ENCODE assay signal across 2 cellular contexts in the genomic region with DNA sequence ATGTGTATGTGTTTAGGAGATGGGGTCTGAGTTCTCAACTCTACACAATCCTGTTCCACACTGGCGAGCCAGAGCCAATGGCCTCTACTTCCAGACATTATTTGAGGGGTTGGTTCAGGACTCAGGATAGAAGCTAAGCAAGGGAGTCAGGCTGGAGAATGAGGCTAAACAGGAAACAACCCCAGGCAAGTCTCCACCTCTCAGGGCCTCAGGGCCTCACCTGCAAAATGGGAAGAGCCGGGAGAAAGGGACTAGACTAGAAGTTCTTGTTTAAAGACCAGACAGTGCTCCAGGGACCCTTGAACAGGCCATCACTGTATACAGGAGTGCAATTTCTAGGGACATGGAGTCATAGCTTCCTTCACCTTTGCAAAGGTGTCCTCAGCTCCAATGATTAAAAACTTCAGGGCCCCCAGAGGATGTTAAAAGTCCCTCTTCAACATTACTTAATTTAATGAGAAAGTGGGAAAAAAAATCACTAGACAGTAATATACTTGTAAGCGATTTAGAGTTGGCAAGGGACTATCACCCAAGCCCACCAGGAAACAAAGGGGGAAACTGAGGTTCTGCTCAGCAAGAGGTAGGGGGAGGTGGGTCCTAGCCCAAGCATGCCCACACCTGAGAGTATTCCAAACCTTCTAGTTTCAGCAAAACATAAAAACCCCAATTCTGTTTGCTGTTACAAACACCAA.
TF ChIP-seq lines count a peak whose summit lies in the region.

No MANE protein-coding gene starts in this region.

TF ChIP-seq in SK-N-SH, 30 proteins besides CTCF, POLR2A, EP300 and RAD21 (continued from another document):
- no peak for TF ChIP-seq USF2 (IDR thresholded peaks at IDR 0.05; ENCODE audit: borderline replicate concordance, low read depth, low read length)
- TF ChIP-seq MXI1 (IDR thresholded peaks at IDR 0.05; ENCODE audit: low read depth, low read length): no peak
- TF ChIP-seq, protein P1, sequence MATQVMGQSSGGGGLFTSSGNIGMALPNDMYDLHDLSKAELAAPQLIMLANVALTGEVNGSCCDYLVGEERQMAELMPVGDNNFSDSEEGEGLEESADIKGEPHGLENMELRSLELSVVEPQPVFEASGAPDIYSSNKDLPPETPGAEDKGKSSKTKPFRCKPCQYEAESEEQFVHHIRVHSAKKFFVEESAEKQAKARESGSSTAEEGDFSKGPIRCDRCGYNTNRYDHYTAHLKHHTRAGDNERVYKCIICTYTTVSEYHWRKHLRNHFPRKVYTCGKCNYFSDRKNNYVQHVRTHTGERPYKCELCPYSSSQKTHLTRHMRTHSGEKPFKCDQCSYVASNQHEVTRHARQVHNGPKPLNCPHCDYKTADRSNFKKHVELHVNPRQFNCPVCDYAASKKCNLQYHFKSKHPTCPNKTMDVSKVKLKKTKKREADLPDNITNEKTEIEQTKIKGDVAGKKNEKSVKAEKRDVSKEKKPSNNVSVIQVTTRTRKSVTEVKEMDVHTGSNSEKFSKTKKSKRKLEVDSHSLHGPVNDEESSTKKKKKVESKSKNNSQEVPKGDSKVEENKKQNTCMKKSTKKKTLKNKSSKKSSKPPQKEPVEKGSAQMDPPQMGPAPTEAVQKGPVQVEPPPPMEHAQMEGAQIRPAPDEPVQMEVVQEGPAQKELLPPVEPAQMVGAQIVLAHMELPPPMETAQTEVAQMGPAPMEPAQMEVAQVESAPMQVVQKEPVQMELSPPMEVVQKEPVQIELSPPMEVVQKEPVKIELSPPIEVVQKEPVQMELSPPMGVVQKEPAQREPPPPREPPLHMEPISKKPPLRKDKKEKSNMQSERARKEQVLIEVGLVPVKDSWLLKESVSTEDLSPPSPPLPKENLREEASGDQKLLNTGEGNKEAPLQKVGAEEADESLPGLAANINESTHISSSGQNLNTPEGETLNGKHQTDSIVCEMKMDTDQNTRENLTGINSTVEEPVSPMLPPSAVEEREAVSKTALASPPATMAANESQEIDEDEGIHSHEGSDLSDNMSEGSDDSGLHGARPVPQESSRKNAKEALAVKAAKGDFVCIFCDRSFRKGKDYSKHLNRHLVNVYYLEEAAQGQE (IDR thresholded peaks at IDR 0.05; ENCODE audit: low read depth, low read length): no peak
- no peak for TF ChIP-seq RFX5 (IDR thresholded peaks at IDR 0.05; ENCODE audit: low read length)
- no peak for TF ChIP-seq EZH2phosphoT487 (IDR thresholded peaks at IDR 0.05; ENCODE audit: borderline replicate concordance, low read depth)
- TF ChIP-seq SIN3A (IDR thresholded peaks at IDR 0.05; ENCODE audit: borderline replicate concordance, low read depth, low read length): no peak
- TF ChIP-seq, protein P2, sequence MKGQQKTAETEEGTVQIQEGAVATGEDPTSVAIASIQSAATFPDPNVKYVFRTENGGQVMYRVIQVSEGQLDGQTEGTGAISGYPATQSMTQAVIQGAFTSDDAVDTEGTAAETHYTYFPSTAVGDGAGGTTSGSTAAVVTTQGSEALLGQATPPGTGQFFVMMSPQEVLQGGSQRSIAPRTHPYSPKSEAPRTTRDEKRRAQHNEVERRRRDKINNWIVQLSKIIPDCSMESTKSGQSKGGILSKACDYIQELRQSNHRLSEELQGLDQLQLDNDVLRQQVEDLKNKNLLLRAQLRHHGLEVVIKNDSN (IDR thresholded peaks at IDR 0.05; ENCODE audit: borderline replicate concordance, low read depth): no peak

TF ChIP-seq in SK-N-SH treated with all-trans-retinoic acid at 6 μM for 48 hours, 23 proteins besides CTCF, POLR2A, EP300 and RAD21 (continued from another document):
- TF ChIP-seq, protein P3, sequence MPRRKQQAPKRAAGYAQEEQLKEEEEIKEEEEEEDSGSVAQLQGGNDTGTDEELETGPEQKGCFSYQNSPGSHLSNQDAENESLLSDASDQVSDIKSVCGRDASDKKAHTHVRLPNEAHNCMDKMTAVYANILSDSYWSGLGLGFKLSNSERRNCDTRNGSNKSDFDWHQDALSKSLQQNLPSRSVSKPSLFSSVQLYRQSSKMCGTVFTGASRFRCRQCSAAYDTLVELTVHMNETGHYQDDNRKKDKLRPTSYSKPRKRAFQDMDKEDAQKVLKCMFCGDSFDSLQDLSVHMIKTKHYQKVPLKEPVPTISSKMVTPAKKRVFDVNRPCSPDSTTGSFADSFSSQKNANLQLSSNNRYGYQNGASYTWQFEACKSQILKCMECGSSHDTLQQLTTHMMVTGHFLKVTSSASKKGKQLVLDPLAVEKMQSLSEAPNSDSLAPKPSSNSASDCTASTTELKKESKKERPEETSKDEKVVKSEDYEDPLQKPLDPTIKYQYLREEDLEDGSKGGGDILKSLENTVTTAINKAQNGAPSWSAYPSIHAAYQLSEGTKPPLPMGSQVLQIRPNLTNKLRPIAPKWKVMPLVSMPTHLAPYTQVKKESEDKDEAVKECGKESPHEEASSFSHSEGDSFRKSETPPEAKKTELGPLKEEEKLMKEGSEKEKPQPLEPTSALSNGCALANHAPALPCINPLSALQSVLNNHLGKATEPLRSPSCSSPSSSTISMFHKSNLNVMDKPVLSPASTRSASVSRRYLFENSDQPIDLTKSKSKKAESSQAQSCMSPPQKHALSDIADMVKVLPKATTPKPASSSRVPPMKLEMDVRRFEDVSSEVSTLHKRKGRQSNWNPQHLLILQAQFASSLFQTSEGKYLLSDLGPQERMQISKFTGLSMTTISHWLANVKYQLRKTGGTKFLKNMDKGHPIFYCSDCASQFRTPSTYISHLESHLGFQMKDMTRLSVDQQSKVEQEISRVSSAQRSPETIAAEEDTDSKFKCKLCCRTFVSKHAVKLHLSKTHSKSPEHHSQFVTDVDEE (CRISPR knock-in tag; IDR thresholded peaks at IDR 0.05): no peak
- no peak for TF ChIP-seq ZNF70 (CRISPR knock-in tag; IDR thresholded peaks at IDR 0.05)
- TF ChIP-seq ISL1 (CRISPR knock-in tag; IDR thresholded peaks at IDR 0.05): no peak
- TF ChIP-seq ZFP3 (CRISPR knock-in tag; IDR thresholded peaks at IDR 0.05): no peak
- no peak for TF ChIP-seq ZFP30 (CRISPR knock-in tag; IDR thresholded peaks at IDR 0.05)
- TF ChIP-seq, protein P4, sequence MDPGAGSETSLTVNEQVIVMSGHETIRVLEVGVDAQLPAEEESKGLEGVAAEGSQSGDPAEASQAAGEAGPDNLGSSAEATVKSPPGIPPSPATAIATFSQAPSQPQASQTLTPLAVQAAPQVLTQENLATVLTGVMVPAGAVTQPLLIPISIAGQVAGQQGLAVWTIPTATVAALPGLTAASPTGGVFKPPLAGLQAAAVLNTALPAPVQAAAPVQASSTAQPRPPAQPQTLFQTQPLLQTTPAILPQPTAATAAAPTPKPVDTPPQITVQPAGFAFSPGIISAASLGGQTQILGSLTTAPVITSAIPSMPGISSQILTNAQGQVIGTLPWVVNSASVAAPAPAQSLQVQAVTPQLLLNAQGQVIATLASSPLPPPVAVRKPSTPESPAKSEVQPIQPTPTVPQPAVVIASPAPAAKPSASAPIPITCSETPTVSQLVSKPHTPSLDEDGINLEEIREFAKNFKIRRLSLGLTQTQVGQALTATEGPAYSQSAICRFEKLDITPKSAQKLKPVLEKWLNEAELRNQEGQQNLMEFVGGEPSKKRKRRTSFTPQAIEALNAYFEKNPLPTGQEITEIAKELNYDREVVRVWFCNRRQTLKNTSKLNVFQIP (CRISPR knock-in tag; IDR thresholded peaks at IDR 0.05; ENCODE audit: borderline replicate concordance, low read depth): no peak
- TF ChIP-seq, protein P5, sequence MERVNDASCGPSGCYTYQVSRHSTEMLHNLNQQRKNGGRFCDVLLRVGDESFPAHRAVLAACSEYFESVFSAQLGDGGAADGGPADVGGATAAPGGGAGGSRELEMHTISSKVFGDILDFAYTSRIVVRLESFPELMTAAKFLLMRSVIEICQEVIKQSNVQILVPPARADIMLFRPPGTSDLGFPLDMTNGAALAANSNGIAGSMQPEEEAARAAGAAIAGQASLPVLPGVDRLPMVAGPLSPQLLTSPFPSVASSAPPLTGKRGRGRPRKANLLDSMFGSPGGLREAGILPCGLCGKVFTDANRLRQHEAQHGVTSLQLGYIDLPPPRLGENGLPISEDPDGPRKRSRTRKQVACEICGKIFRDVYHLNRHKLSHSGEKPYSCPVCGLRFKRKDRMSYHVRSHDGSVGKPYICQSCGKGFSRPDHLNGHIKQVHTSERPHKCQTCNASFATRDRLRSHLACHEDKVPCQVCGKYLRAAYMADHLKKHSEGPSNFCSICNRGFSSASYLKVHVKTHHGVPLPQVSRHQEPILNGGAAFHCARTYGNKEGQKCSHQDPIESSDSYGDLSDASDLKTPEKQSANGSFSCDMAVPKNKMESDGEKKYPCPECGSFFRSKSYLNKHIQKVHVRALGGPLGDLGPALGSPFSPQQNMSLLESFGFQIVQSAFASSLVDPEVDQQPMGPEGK (CRISPR knock-in tag; IDR thresholded peaks at IDR 0.05; ENCODE audit: borderline replicate concordance): no peak
- no peak for TF ChIP-seq PPARA (CRISPR knock-in tag; IDR thresholded peaks at IDR 0.05; ENCODE audit: borderline replicate concordance)
- no peak for TF ChIP-seq CSDC2 (CRISPR knock-in tag; IDR thresholded peaks at IDR 0.05)
- TF ChIP-seq SNAI2 (CRISPR knock-in tag; IDR thresholded peaks at IDR 0.05): no peak
- TF ChIP-seq, protein P6, sequence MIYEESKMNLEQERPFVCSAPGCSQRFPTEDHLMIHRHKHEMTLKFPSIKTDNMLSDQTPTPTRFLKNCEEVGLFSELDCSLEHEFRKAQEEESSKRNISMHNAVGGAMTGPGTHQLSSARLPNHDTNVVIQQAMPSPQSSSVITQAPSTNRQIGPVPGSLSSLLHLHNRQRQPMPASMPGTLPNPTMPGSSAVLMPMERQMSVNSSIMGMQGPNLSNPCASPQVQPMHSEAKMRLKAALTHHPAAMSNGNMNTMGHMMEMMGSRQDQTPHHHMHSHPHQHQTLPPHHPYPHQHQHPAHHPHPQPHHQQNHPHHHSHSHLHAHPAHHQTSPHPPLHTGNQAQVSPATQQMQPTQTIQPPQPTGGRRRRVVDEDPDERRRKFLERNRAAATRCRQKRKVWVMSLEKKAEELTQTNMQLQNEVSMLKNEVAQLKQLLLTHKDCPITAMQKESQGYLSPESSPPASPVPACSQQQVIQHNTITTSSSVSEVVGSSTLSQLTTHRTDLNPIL (CRISPR knock-in tag; IDR thresholded peaks at IDR 0.05; ENCODE audit: low read depth): no peak
- no peak for TF ChIP-seq ZC3H10 (CRISPR knock-in tag; IDR thresholded peaks at IDR 0.05)
- no peak for TF ChIP-seq ZNF8 (CRISPR knock-in tag; IDR thresholded peaks at IDR 0.05)
- no peak for TF ChIP-seq ESRRG (CRISPR knock-in tag; IDR thresholded peaks at IDR 0.05)
